ENCODE assay signal across 9 cellular contexts in the genomic region with DNA sequence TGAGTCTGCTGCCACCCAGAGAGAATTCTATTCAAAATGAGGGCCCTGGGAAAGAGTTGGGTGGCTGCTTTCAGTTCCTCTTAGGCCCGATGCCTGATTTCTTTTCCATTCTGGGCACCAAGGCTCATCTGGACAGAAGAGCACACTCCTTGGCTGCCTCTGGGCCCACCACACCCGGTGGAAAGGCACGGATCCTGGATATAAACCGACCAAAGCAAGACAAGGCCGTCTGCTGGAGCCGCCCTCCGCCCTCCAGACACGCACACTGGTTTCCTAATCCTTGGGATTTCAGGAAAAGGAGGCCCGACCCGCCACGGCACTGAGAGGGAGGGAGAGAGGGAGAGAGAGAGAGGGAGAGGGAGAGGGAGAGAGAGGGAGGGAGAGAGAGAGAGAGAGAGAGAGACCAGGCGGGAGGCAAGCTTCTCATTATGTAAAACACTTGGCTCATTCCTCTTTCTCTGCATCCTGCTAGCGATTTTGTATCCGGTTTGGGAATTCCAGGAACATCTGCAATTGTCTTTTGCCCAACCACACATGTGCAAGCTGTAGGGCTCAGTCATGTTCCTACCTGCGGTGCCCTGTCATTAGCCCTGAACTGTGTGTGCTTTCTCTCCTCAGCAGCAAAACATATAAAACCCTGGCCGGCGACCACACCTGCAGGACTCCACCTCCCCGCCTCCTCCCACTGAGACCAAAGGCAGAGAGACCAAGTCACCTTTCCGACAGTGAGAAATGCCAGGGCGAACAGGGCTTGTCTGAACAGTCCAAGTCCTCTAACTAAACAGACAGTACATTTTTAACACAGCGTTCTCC.
A peak's percentile ranks its signal among the peaks of the same experiment; 100 is the strongest.
DNase-seq lines count a peak whose midpoint lies in the region; ATAC-seq, FAIRE-seq and TF ChIP-seq lines count a peak whose summit lies in the region.
"Had no signal": no experiment of that assay in that cellular context is flagged by ENCODE, and none has a peak within 500 bp of the region (broad histone marks: within the 10 kb centered on the region; RNA-seq: fewer than 3 reads in every experiment).

No MANE protein-coding gene starts in this region.

- H2AFZ ChIP-seq in keratinocyte (ENCODE audit: control insufficient read depth, low read length), result no peak overlapping the region

- peaks cover 0 to 5% of the 10 kb centered on the region in 2 experiments for H3K36me3 ChIP-seq in keratinocyte (ENCODE audit: control insufficient read depth in 2 of 2, extremely low read depth in 1 of 2, insufficient read depth in 2 of 2, low read length in 2 of 2)
- no peaks in the 10 kb centered on the region for H3K36me3 ChIP-seq in urinary bladder (ENCODE audit: insufficient read depth)
- H3K36me3 ChIP-seq: tibial artery had no signal

- H3K4me1 ChIP-seq in keratinocyte (ENCODE audit: control insufficient read depth, extremely low read depth, insufficient read depth, low read length), result peaks cover 64% of the 10 kb centered on the region
- H3K4me1 ChIP-seq in urinary bladder (ENCODE audit: insufficient read depth), result no peaks in the 10 kb centered on the region

- peaks cover 3% of the 10 kb centered on the region for H3K36me3 Mint-ChIP-seq in T-helper 17 cell (ENCODE audit: low read depth)

- peak overlapping the region; percentile 78 for H3K9ac ChIP-seq in keratinocyte (ENCODE audit: control insufficient read depth, extremely low read depth, insufficient read depth, low read length)

- H3K4me2 ChIP-seq in keratinocyte (ENCODE audit: control insufficient read depth, extremely low read depth, insufficient read depth, low read depth, low read length), result peak overlapping the region; percentile 74

- H3K27me3 Mint-ChIP-seq in T-helper 17 cell, result peaks cover 16% of the 10 kb centered on the region

- dilution Hi-C loops in keratinocyte (cut with MboI; ENCODE audit: extremely low pct_ligation_motif_present, low sequenced_read_pairs), result no loop called here

- H3K4me3 ChIP-seq in keratinocyte (ENCODE audit: control insufficient read depth in 2 of 3, extremely low read depth in 1 of 3, insufficient read depth in 2 of 3, low read depth in 1 of 3, low read length in 3 of 3) (peak overlapping the region in 2 of 3 experiments; percentile 36 to 41), urinary bladder (ENCODE audit: low read depth, low read length) (no peak overlapping the region)
- H3K4me3 ChIP-seq: tibial artery had no signal

- ATAC-seq in HG02759 (IDR thresholded peaks at IDR 0.05; ENCODE audit: unreplicated experiment) (no peak), T-helper 17 cell (no peak)

- H3K27me3 ChIP-seq in keratinocyte (ENCODE audit: control insufficient read depth, extremely low read depth, insufficient read depth, low read length), result no peaks in the 10 kb centered on the region

- peaks cover 14% of the 10 kb centered on the region for H4K20me1 ChIP-seq in keratinocyte (ENCODE audit: control insufficient read depth, extremely low read depth, insufficient read depth, low read length)

- peak overlapping the region; percentile 94 for H3K27ac ChIP-seq in keratinocyte (ENCODE audit: control insufficient read depth, insufficient read depth, low read length)
- peak overlapping the region; percentile 52 for H3K27ac ChIP-seq in urinary bladder (ENCODE audit: low read depth)
- H3K27ac ChIP-seq: tibial artery had no signal

- no peak overlapping the region for H3K4me3 Mint-ChIP-seq in T-helper 17 cell

- WGBS in urinary bladder, result 35% methylated on average over 21 of the region's 21 CpGs

- H3K79me2 ChIP-seq in keratinocyte (ENCODE audit: control insufficient read depth, insufficient read depth, low read length), result peaks cover 86% of the 10 kb centered on the region

- no peak overlapping the region for H3K27ac Mint-ChIP-seq in T-helper 17 cell

- H3K9me1 ChIP-seq in keratinocyte (ENCODE audit: control insufficient read depth, extremely low read depth, insufficient read depth, low read length), result no peaks in the 10 kb centered on the region

- peak; percentile 96 for FAIRE-seq in keratinocyte (lab: Jason Lieb, UNC)

- no peak for TF ChIP-seq CTCF in keratinocyte (optimal IDR thresholded peaks at IDR 0.05 in 1 of 3, IDR thresholded peaks at IDR 0.05 in 1 of 3, conservative IDR thresholded peaks at IDR 0.05 in 1 of 3; ENCODE audit: extremely low read depth in 1 of 3, insufficient read depth in 2 of 3, low read length in 3 of 3)

- no peaks in the 10 kb centered on the region for H3K4me1 Mint-ChIP-seq in T-helper 17 cell

- DNase-seq in NCI-H2227 (lab: John Stamatoyannopoulos, UW; ENCODE audit: unreplicated experiment) (peak; percentile 13), NCI-H2227 treated with DMSO at 0.1 percent for 48 hours (lab: John Stamatoyannopoulos, UW) (no peak), cerebellum (ENCODE audit: low spot score) (peak; percentile 30), keratinocyte (ENCODE audit: low read depth, low spot score) (peak; percentile 92), T-helper 17 cell (no peak), NCI-H524 treated with DMSO at 0.1 percent for 48 hours (lab: John Stamatoyannopoulos, UW) (no peak)

- H3K9me3 ChIP-seq in keratinocyte (ENCODE audit: control insufficient read depth, low read depth, low read length) (peaks cover 8% of the 10 kb centered on the region), T-helper 17 cell (ENCODE audit: control insufficient read depth, low read length, poor library complexity, severe bottlenecking) (no peaks in the 10 kb centered on the region)
- H3K9me3 ChIP-seq: tibial artery had no signal

Comparison
In these comparisons a context has a peak if more than half of its experiments do, and no peak if none do; other contexts are left out.
1. DNase-seq: peak in NCI-H2227 (single experiment), cerebellum (single experiment) and keratinocyte (single experiment); none in NCI-H2227 treated with DMSO at 0.1 percent for 48 hours (single experiment), T-helper 17 cell (0 of 3) and NCI-H524 treated with DMSO at 0.1 percent for 48 hours (single experiment).